In the genomic region with DNA sequence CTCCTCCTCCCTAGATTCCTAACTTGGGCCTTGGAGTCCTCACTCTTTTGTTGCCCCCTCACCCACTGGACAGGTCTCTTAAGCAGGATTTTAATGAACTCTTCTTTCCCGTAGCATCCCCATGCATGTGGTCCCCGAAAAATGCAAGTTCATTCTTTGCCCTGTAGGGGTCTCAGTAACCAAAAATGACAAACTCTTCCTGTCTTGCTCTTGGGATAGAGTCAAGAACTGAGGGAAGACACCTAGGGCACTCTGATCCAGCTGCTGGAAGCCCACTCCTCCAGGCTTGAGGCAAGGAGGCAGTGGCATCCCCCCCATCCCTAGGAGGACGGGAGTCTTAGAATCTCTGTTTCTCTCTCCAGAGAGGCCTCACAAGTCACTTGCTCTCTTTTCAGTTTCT, we compare ENCODE assay signal across 10 cellular contexts.
DNase-seq lines count a peak whose midpoint lies in the region; ATAC-seq and TF ChIP-seq lines count a peak whose summit lies in the region.
"Had no signal": no experiment of that assay in that cellular context is flagged by ENCODE, and none has a peak within 500 bp of the region (broad histone marks: within the 10 kb centered on the region; RNA-seq: fewer than 3 reads in every experiment).

No MANE protein-coding gene starts in this region.

- ATAC-seq in HG02798 (IDR thresholded peaks at IDR 0.05; ENCODE audit: poor library complexity, unreplicated experiment) (peak; percentile 49), SK-N-SH treated with all-trans-retinoic acid at 6 μM for 48 hours (peak; percentile 63), GM21619 (IDR thresholded peaks at IDR 0.05; ENCODE audit: unreplicated experiment) (no peak)

- H3K4me3 ChIP-seq in retinal pigment epithelial cell (ENCODE audit: low read length) = no peak overlapping the region
- H3K4me3 ChIP-seq: hepatocyte, vagina had no signal

- DNase-seq in NCI-H82 (lab: John Stamatoyannopoulos, UW) = peak; percentile 8
- no peak for DNase-seq in NCI-H82 treated with DMSO at 0.1 percent for 48 hours (lab: John Stamatoyannopoulos, UW; ENCODE audit: unreplicated experiment)
- no peak for DNase-seq in retinal pigment epithelial cell (ENCODE audit: low read depth)
- no peak for DNase-seq in stimulated activated naive CD4-positive, alpha-beta T cell (lab: John Stamatoyannopoulos, UW)
- no peak for DNase-seq in midbrain (lab: John Stamatoyannopoulos, UW)

- peak; percentile 28 for TF ChIP-seq CTCF in retinal pigment epithelial cell (conservative IDR thresholded peaks at IDR 0.05; ENCODE audit: low read depth, low read length)

TF ChIP-seq in SK-N-SH treated with all-trans-retinoic acid at 6 μM for 48 hours, 23 proteins besides CTCF, POLR2A, EP300 and RAD21:
- TF ChIP-seq RARB (CRISPR knock-in tag; IDR thresholded peaks at IDR 0.05) (no peak), ZC3H10 (CRISPR knock-in tag; IDR thresholded peaks at IDR 0.05) (no peak), ZFP30 (CRISPR knock-in tag; IDR thresholded peaks at IDR 0.05) (no peak), TCF4 (CRISPR knock-in tag; IDR thresholded peaks at IDR 0.05; ENCODE audit: borderline replicate concordance) (no peak), ZFP3 (CRISPR knock-in tag; IDR thresholded peaks at IDR 0.05) (no peak), BACH2 (CRISPR knock-in tag; IDR thresholded peaks at IDR 0.05; ENCODE audit: borderline replicate concordance) (no peak), ISL1 (CRISPR knock-in tag; IDR thresholded peaks at IDR 0.05) (no peak)
- TF ChIP-seq, protein P1, sequence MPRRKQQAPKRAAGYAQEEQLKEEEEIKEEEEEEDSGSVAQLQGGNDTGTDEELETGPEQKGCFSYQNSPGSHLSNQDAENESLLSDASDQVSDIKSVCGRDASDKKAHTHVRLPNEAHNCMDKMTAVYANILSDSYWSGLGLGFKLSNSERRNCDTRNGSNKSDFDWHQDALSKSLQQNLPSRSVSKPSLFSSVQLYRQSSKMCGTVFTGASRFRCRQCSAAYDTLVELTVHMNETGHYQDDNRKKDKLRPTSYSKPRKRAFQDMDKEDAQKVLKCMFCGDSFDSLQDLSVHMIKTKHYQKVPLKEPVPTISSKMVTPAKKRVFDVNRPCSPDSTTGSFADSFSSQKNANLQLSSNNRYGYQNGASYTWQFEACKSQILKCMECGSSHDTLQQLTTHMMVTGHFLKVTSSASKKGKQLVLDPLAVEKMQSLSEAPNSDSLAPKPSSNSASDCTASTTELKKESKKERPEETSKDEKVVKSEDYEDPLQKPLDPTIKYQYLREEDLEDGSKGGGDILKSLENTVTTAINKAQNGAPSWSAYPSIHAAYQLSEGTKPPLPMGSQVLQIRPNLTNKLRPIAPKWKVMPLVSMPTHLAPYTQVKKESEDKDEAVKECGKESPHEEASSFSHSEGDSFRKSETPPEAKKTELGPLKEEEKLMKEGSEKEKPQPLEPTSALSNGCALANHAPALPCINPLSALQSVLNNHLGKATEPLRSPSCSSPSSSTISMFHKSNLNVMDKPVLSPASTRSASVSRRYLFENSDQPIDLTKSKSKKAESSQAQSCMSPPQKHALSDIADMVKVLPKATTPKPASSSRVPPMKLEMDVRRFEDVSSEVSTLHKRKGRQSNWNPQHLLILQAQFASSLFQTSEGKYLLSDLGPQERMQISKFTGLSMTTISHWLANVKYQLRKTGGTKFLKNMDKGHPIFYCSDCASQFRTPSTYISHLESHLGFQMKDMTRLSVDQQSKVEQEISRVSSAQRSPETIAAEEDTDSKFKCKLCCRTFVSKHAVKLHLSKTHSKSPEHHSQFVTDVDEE (CRISPR knock-in tag; IDR thresholded peaks at IDR 0.05) = no peak
- TF ChIP-seq, protein P2, sequence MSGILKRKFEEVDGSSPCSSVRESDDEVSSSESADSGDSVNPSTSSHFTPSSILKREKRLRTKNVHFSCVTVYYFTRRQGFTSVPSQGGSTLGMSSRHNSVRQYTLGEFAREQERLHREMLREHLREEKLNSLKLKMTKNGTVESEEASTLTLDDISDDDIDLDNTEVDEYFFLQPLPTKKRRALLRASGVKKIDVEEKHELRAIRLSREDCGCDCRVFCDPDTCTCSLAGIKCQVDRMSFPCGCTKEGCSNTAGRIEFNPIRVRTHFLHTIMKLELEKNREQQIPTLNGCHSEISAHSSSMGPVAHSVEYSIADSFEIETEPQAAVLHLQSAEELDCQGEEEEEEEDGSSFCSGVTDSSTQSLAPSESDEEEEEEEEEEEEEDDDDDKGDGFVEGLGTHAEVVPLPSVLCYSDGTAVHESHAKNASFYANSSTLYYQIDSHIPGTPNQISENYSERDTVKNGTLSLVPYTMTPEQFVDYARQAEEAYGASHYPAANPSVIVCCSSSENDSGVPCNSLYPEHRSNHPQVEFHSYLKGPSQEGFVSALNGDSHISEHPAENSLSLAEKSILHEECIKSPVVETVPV (CRISPR knock-in tag; IDR thresholded peaks at IDR 0.05) = no peak
